9 cellular contexts compared by ENCODE assay signal in genomic region chr18:63970803-63971191, GRCh38. TPM values are rescaled to one million over a fixed set of nuclear protein-coding genes. Genes with fewer than 3 reads are reported as not detected.
DNase-seq lines count a peak whose midpoint lies in the region; ATAC-seq and TF ChIP-seq lines count a peak whose summit lies in the region.
"Had no signal": no experiment of that assay in that cellular context is flagged by ENCODE, and none has a peak within 500 bp of the region (broad histone marks: within the 10 kb centered on the region; RNA-seq: fewer than 3 reads in every experiment).

No MANE protein-coding gene starts in this region.

- TF ChIP-seq CTCF in cardiac fibroblast (IDR thresholded peaks at IDR 0.05; ENCODE audit: low read depth, low read length): no peak

- H2AFZ ChIP-seq in ACC112 (ENCODE audit: low read length, unreplicated experiment): peak overlapping the region; percentile 58

- H3K27me3 ChIP-seq in ACC112 (ENCODE audit: insufficient read depth, low read length): no peaks in the 10 kb centered on the region

- H3K4me3 ChIP-seq in ACC112 (ENCODE audit: low read depth, low read length) (peak overlapping the region; percentile 89), cardiac fibroblast (replicated peaks in 1 of 2; ENCODE audit: low read depth in 2 of 2, low read length in 2 of 2) (peak overlapping the region; percentile 86 to 89)

- peaks cover 10% of the 10 kb centered on the region for H3K4me1 ChIP-seq in ACC112 (ENCODE audit: control insufficient read depth, insufficient read depth, low read length, unreplicated experiment)

- H3K79me2 ChIP-seq in ACC112 (ENCODE audit: control insufficient read depth, insufficient read depth, low read length, unreplicated experiment): peaks cover 15% of the 10 kb centered on the region

- no peaks in the 10 kb centered on the region for H3K36me3 ChIP-seq in ACC112 (ENCODE audit: insufficient read depth, low read length)

- intact Hi-C loops in left colon (cut with DNase I, micrococcal nuclease): no loop called here

- H3K27ac ChIP-seq in ACC112 (ENCODE audit: low read depth, low read length): peak overlapping the region; percentile 91
- peak overlapping the region; percentile 96 for H3K27ac ChIP-seq in substantia nigra (ENCODE audit: low read depth, low read length, poor library complexity, severe bottlenecking)

- DNase-seq in NCI-H226: peak; percentile 65
- DNase-seq in cardiac fibroblast (ENCODE audit: low read depth in 2 of 2): peak in 1 of 2 donors; percentile 57
- DNase-seq in left colon: peak; percentile 69 to 83
- DNase-seq in substantia nigra (lab: John Stamatoyannopoulos, UW): peak in 19 of 49 donors; percentile 12 to 73 (median 38)
- DNase-seq in stimulated activated CD4-positive, alpha-beta T cell treated with anti-CD3 and anti-CD28 coated beads, Interleukin-2, amount 100 ng/mL, for 48 hours: no peak
- no peak for DNase-seq in SIG-M5 treated with dmso at 0.1 percent for 504 hours (lab: John Stamatoyannopoulos, UW; ENCODE audit: unreplicated experiment)

- ATAC-seq in GM19351 (IDR thresholded peaks at IDR 0.05; ENCODE audit: unreplicated experiment) (peak; percentile 0), left colon (peak; percentile 65)

RNA-seq across cellular contexts. Expression of gene SERPINB8, which starts 0.9 kb away (rescaled TPM):
- total RNA-seq in left colon: 10 to 100 TPM; 19.3 to 37.8 TPM

RNA-seq across cellular contexts. Expression of gene HMSD, which starts 21.7 kb away (rescaled TPM):
- total RNA-seq in left colon: under 1 TPM in 1 of 2 donors, not detected in 1; 0.55 TPM
- total RNA-seq: renal cortical epithelial cell had no signal

Comparison
In these comparisons a context has a peak if more than half of its experiments do, and no peak if none do; other contexts are left out.
1. DNase-seq: peak in NCI-H226 (single experiment) and left colon (2 of 2); none in stimulated activated CD4-positive, alpha-beta T cell treated with anti-CD3 and anti-CD28 coated beads, Interleukin-2, amount 100 ng/mL, for 48 hours (0 of 2) and SIG-M5 treated with dmso at 0.1 percent for 504 hours (single experiment).